Comparison of ENCODE assay signal across 8 cellular contexts in genomic region chr1:205775717-205776056, GRCh38. TPM values are rescaled to one million over a fixed set of nuclear protein-coding genes. Genes with fewer than 3 reads are reported as not detected.
A peak's percentile ranks its signal among the peaks of the same experiment; 100 is the strongest.
DNase-seq lines count a peak whose midpoint lies in the region; ATAC-seq and TF ChIP-seq lines count a peak whose summit lies in the region.

No MANE protein-coding gene starts in this region.

- peak overlapping the region; percentile 95 to 97 for H3K27ac Mint-ChIP-seq in T-cell

- POLR2A ChIA-PET in T-cell (lab: Charles Lee): interaction anchor here in 1 of 2 donors (0.6 kb wide), 1 partner anchor 295 kb away, joined by 3 read pairs; no protein-coding TSS in a partner anchor

- CTCF ChIA-PET in T-cell (lab: Charles Lee): interaction anchor here in 1 of 2 donors (1.0 to 1.1 kb wide), 2 partner anchors 64 to 117 kb away, joined by 3 read pairs; no protein-coding TSS in a partner anchor

- H3K9me3 Mint-ChIP-seq in T-cell: no peaks in the 10 kb centered on the region

- peak overlapping the region; percentile 84 to 92 (median 85) for H3K4me3 Mint-ChIP-seq in T-cell

- H3K36me3 Mint-ChIP-seq in T-cell: peaks cover 2% of the 10 kb centered on the region

- H3K4me3 ChIP-seq in GM12864 (ENCODE audit: low read depth, low read length): peak overlapping the region; percentile 70; the same call in 1 of the 2 replicates
- H3K4me3 ChIP-seq in fibroblast of villous mesenchyme (ENCODE audit: low read depth, low read length): peak overlapping the region; percentile 85

- ATAC-seq in T-cell (replicated peaks in 1 of 4): no peak
- no peak for ATAC-seq in GM18520 (IDR thresholded peaks at IDR 0.05; ENCODE audit: unreplicated experiment)

- DNase-seq in GM12864 (ENCODE audit: low read depth) (no peak), T-cell (no peak), fibroblast of villous mesenchyme (ENCODE audit: low read depth) (peak; percentile 70), pulmonary artery endothelial cell (ENCODE audit: low read depth, low spot score) (peak; percentile 49), NCI-H446 (lab: John Stamatoyannopoulos, UW) (no peak), GOT3 (lab: John Stamatoyannopoulos, UW) (no peak), NCI-H1105 treated with DMSO at 0.1 percent for 48 hours (lab: John Stamatoyannopoulos, UW) (no peak)

- peaks cover 47 to 64% (median 60%) of the 10 kb centered on the region in 3 donors for H3K4me1 Mint-ChIP-seq in T-cell

- H3K27me3 Mint-ChIP-seq in T-cell: no peaks in the 10 kb centered on the region

- TF ChIP-seq CTCF in GM12864 (IDR thresholded peaks at IDR 0.05; ENCODE audit: low read depth, low read length, missing control alignments): no peak
- TF ChIP-seq CTCF in fibroblast of villous mesenchyme (IDR thresholded peaks at IDR 0.05; ENCODE audit: insufficient read depth, low read depth, low read length): no peak

RNA-seq across cellular contexts. Expression of gene RAB29, which starts 0.4 kb away (rescaled TPM):
- total RNA-seq in T-cell (10 to 100 TPM; 32.5 to 64.6 (median 46.8) TPM), fibroblast of villous mesenchyme (22.2 and 43.2 TPM in 2 replicates), pulmonary artery endothelial cell (26.6 and 40.6 TPM in 2 replicates)

RNA-seq across cellular contexts. Expression of gene NUCKS1, which starts 25.7 kb away (rescaled TPM):
- total RNA-seq in T-cell (100 to 1,000 TPM in 1 of 5 donors, 10 to 100 TPM in 4; 84.0 to 101 (median 94.6) TPM), fibroblast of villous mesenchyme (206 and 233 TPM in 2 replicates), pulmonary artery endothelial cell (162 and 182 TPM in 2 replicates)

RNA-seq across cellular contexts. Expression of gene SLC41A1, which starts 37.3 kb away (rescaled TPM):
- total RNA-seq in T-cell (10 to 100 TPM; 23.5 to 31.3 (median 27.4) TPM), fibroblast of villous mesenchyme (13.9 and 20.7 TPM in 2 replicates), pulmonary artery endothelial cell (9.4 and 15.3 TPM in 2 replicates)

Comparison
In these comparisons a context has a peak if more than half of its experiments do, and no peak if none do; other contexts are left out.
1. DNase-seq: peak in fibroblast of villous mesenchyme (single experiment) and pulmonary artery endothelial cell (single experiment); none in GM12864 (single experiment), T-cell (0 of 34), NCI-H446 (0 of 2), GOT3 (single experiment) and NCI-H1105 treated with DMSO at 0.1 percent for 48 hours (single experiment).